In the genomic region with DNA sequence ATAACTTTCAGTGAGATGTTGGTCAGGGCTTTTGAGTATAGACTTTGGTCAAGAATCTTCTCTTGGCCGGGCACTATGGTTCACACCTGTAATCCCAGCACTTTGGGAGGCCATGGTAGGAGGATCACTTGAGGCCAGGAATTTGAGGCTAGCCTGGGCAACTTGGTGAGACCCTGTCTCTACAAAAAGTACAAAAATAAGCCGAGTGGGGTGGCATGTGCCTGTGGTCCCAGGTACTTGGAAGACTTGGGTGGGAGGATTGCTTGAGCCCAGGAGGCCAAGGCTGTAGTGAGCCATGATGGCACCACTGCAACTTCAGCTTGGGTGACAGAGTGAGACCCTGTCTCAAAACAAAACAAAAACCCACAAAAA, we compare ENCODE assay signal across 1 cellular context.
TF ChIP-seq lines count a peak whose summit lies in the region.

No MANE protein-coding gene starts in this region.

TF ChIP-seq in HepG2, 621 proteins besides CTCF, POLR2A, EP300 and RAD21:
- no peak for TF ChIP-seq ZNF180 (CRISPR knock-in tag; IDR thresholded peaks at IDR 0.05; ENCODE audit: borderline replicate concordance, low read depth)
- TF ChIP-seq, protein P1, sequence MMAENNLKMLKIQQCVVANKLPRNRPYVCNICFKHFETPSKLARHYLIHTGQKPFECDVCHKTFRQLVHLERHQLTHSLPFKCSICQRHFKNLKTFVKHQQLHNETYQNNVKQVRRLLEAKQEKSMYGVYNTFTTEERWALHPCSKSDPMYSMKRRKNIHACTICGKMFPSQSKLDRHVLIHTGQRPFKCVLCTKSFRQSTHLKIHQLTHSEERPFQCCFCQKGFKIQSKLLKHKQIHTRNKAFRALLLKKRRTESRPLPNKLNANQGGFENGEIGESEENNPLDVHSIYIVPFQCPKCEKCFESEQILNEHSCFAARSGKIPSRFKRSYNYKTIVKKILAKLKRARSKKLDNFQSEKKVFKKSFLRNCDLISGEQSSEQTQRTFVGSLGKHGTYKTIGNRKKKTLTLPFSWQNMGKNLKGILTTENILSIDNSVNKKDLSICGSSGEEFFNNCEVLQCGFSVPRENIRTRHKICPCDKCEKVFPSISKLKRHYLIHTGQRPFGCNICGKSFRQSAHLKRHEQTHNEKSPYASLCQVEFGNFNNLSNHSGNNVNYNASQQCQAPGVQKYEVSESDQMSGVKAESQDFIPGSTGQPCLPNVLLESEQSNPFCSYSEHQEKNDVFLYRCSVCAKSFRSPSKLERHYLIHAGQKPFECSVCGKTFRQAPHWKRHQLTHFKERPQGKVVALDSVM (CRISPR knock-in tag; IDR thresholded peaks at IDR 0.05), result 0 out of 2 replicates have a peak, but pooled peaks have one; percentile 17
